18 cellular contexts compared by ENCODE assay signal in the genomic region with DNA sequence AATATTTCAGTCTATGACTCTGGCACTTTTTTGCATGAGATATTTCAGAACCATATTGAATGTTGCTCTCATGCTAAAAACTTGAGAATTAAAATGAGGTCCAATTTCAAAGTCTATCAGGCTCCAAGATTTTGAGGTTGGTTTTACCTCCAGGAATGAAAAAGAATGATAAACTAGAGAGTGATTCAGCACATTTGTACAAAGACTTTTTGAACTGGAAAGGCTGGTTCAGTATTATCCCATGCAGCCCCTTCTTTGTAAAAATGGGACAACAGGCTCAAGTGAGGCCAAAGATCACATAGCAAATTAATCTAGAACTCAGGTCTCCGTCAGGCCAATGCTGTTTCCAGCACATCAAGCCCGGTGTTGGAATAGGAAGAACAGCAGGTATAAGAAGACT.
DNase-seq lines count a peak whose midpoint lies in the region; ATAC-seq, FAIRE-seq and TF ChIP-seq lines count a peak whose summit lies in the region.
"Had no signal": no experiment of that assay in that cellular context is flagged by ENCODE, and none has a peak within 500 bp of the region (broad histone marks: within the 10 kb centered on the region; RNA-seq: fewer than 3 reads in every experiment).

No MANE protein-coding gene starts in this region.

- H3K27ac ChIP-seq in K562 (ENCODE audit: extremely low read depth, low read depth, low read length) (no peak overlapping the region), neural progenitor cell (no peak overlapping the region)
- H3K27ac ChIP-seq: GM23248 had no signal

- H3K4me1 ChIP-seq in K562 (replicated peaks in 1 of 2; ENCODE audit: control insufficient read depth in 2 of 2, insufficient read depth in 2 of 2, low read length in 2 of 2) (no peaks in the 10 kb centered on the region; a peak in 2 of 5 replicates), neural progenitor cell (peaks cover 13% of the 10 kb centered on the region)
- H3K4me1 ChIP-seq: Caco-2 had no signal

- H2AFZ ChIP-seq in K562 (ENCODE audit: low read depth, low read length) (no peak overlapping the region), neural progenitor cell (replicated peaks) (peak overlapping the region; percentile 54)
- H2AFZ ChIP-seq: GM23248 had no signal

- H3K4me3 ChIP-seq in K562 = no peak overlapping the region
- H3K4me3 ChIP-seq in neural progenitor cell = no peak overlapping the region
- H3K4me3 ChIP-seq: GM12878, GM23248, HAP-1 had no signal

- FAIRE-seq in K562 (lab: Jason Lieb, UNC) = peak; percentile 23
- FAIRE-seq: GM12878, GM19239, H54 had no signal

- intact Hi-C loops in K562 (cut with micrococcal nuclease) = no loop called here
- intact Hi-C loops in cardiac septum (cut with DNase I) = no loop called here

- CTCF ChIA-PET in K562 (lab: Yijun Ruan, JAX; ENCODE audit: low intra/inter-chr PET ratio) = no interaction called here

- no peaks in the 10 kb centered on the region for H3K36me3 Mint-ChIP-seq in neural progenitor cell
- H3K36me3 Mint-ChIP-seq: CD4-positive, alpha-beta memory T cell had no signal

- H3K9ac ChIP-seq in K562 (ENCODE audit: insufficient read depth in 1 of 2, low read depth in 2 of 2, low read length in 2 of 2) (no peak overlapping the region), neural progenitor cell (no peak overlapping the region)
- H3K9ac ChIP-seq: GM23248 had no signal

- H3K9me3 Mint-ChIP-seq in neural progenitor cell = peaks cover 2% of the 10 kb centered on the region

- DNase-seq in OCI-M1 (lab: John Stamatoyannopoulos, UW) = peak; percentile 3
- no peak for DNase-seq in K562 (ENCODE audit: extremely low read depth in 1 of 4, low spot score in 3 of 4)
- no peak for DNase-seq in neural progenitor cell (ENCODE audit: low spot score)
- no peak for DNase-seq in COLO668 (lab: John Stamatoyannopoulos, UW; ENCODE audit: unreplicated experiment)
- DNase-seq in left lobe of liver (ENCODE audit: low spot score) = no peak
- no peak for DNase-seq in cardiac septum (ENCODE audit: low spot score)
- DNase-seq: C1 segment of cervical spinal cord; Caco-2; CD4-positive, alpha-beta memory T cell; DMS79; EL; GDM1; GM23248; HFFc6 had no signal

- no peak for ATAC-seq in K562
- no peak for ATAC-seq in left lobe of liver
- ATAC-seq: GM12878 had no signal

- no peaks in the 10 kb centered on the region; a peak in 2 of 5 replicates for H3K27me3 ChIP-seq in K562 (ENCODE audit: control insufficient read depth in 2 of 2, insufficient read depth in 2 of 2, low read length in 2 of 2)
- H3K27me3 ChIP-seq in neural progenitor cell = no peaks in the 10 kb centered on the region

- no peak overlapping the region for H3K27ac Mint-ChIP-seq in neural progenitor cell
- H3K27ac Mint-ChIP-seq: CD4-positive, alpha-beta memory T cell; HFFc6 had no signal

- peaks cover 6% of the 10 kb centered on the region; the same call in 1 of the 2 replicates for H3K9me3 ChIP-seq in K562 (replicated peaks; ENCODE audit: control insufficient read depth, insufficient read depth, low read depth, low read length)
- H3K9me3 ChIP-seq in neural progenitor cell (ENCODE audit: low read depth) = no peaks in the 10 kb centered on the region
- H3K9me3 ChIP-seq: Caco-2, HAP-1 had no signal

- TF ChIP-seq CTCF in K562 (IDR thresholded peaks at IDR 0.05 in 2 of 3, conservative IDR thresholded peaks at IDR 0.05 in 1 of 3; ENCODE audit: insufficient read depth in 2 of 3, low read depth in 1 of 3, low read length in 3 of 3) = no peak
- no peak for TF ChIP-seq CTCF in neural progenitor cell (IDR thresholded peaks at IDR 0.05)

- TF ChIP-seq EP300 in K562 (IDR thresholded peaks at IDR 0.05; ENCODE audit: low read length) = no peak

- H3K27me3 Mint-ChIP-seq in neural progenitor cell (ENCODE audit: insufficient read depth, low read depth) = peaks cover 2% of the 10 kb centered on the region

- no peaks in the 10 kb centered on the region for H3K79me2 ChIP-seq in K562 (ENCODE audit: control insufficient read depth, insufficient read depth, low read length)
- no peaks in the 10 kb centered on the region for H3K79me2 ChIP-seq in neural progenitor cell (ENCODE audit: low read depth)

- H3K9me1 ChIP-seq in K562 (ENCODE audit: control insufficient read depth, insufficient read depth, low read length) = no peaks in the 10 kb centered on the region

- H3K4me2 ChIP-seq in K562 (ENCODE audit: insufficient read depth, low read length) (no peak overlapping the region), neural progenitor cell (peak overlapping the region; percentile 57)

- H3F3A ChIP-seq in neural progenitor cell (ENCODE audit: low read depth) = peaks cover 9% of the 10 kb centered on the region

- in situ Hi-C loops in K562 (cut with MboI) = no loop called here

- H3K36me3 ChIP-seq in K562 (ENCODE audit: control insufficient read depth, insufficient read depth, low read length) (no peaks in the 10 kb centered on the region), neural progenitor cell (no peaks in the 10 kb centered on the region)
- H3K36me3 ChIP-seq: HAP-1 had no signal

- H4K20me1 ChIP-seq in K562 (replicated peaks; ENCODE audit: control insufficient read depth, insufficient read depth, low read length) = no peaks in the 10 kb centered on the region
- no peaks in the 10 kb centered on the region for H4K20me1 ChIP-seq in neural progenitor cell (ENCODE audit: low read depth)

- BruUV-seq in K562 (replicated peaks; lab: Mats Ljungman, UMichigan) = no TSS peak

- no peak for TF ChIP-seq POLR2A in K562 (conservative IDR thresholded peaks at IDR 0.05)

- TF ChIP-seq RAD21 in K562 (CRISPR knock-in tag; conservative IDR thresholded peaks at IDR 0.05 in 1 of 2, IDR thresholded peaks at IDR 0.05 in 1 of 2) = no peak

- 3% methylated on average over 2 of the region's 2 CpGs for WGBS in K562 (ENCODE audit: insufficient coverage, low coverage, missing lambda C conversion rate)

- H3K4me3 Mint-ChIP-seq in neural progenitor cell = no peak overlapping the region
- H3K4me3 Mint-ChIP-seq: CD4-positive, alpha-beta memory T cell; HFFc6 had no signal

- POLR2A ChIA-PET in K562 (lab: Yijun Ruan, JAX) = no interaction called here

- peaks cover 14% of the 10 kb centered on the region for H3K4me1 Mint-ChIP-seq in neural progenitor cell
- H3K4me1 Mint-ChIP-seq: CD4-positive, alpha-beta memory T cell had no signal

TF ChIP-seq in K562, 482 proteins besides CTCF, POLR2A, EP300 and RAD21:
- no peak for TF ChIP-seq GABPB1 (CRISPR knock-in tag; IDR thresholded peaks at IDR 0.05)
- peak; percentile 75; the same call in 1 of the 2 replicates for TF ChIP-seq MAFF (IDR thresholded peaks at IDR 0.05; ENCODE audit: low read length)
- TF ChIP-seq ZNF449 (CRISPR knock-in tag; IDR thresholded peaks at IDR 0.05) = no peak
- peak; percentile 69; the same call in 1 of the 2 replicates for TF ChIP-seq C11orf30 (IDR thresholded peaks at IDR 0.05; ENCODE audit: low read depth)
- peak; percentile 76 for TF ChIP-seq MAFG (tag; conservative IDR thresholded peaks at IDR 0.05)
- no peak for TF ChIP-seq SP1 (CRISPR knock-in tag; IDR thresholded peaks at IDR 0.05)
- peak; percentile 63; the same call in 1 of the 2 replicates for TF ChIP-seq NFE2L1 (tag; IDR thresholded peaks at IDR 0.05; ENCODE audit: borderline replicate concordance, low read depth)
- no peak for TF ChIP-seq ZNF217 (CRISPR knock-in tag; IDR thresholded peaks at IDR 0.05)
- TF ChIP-seq, protein P1, sequence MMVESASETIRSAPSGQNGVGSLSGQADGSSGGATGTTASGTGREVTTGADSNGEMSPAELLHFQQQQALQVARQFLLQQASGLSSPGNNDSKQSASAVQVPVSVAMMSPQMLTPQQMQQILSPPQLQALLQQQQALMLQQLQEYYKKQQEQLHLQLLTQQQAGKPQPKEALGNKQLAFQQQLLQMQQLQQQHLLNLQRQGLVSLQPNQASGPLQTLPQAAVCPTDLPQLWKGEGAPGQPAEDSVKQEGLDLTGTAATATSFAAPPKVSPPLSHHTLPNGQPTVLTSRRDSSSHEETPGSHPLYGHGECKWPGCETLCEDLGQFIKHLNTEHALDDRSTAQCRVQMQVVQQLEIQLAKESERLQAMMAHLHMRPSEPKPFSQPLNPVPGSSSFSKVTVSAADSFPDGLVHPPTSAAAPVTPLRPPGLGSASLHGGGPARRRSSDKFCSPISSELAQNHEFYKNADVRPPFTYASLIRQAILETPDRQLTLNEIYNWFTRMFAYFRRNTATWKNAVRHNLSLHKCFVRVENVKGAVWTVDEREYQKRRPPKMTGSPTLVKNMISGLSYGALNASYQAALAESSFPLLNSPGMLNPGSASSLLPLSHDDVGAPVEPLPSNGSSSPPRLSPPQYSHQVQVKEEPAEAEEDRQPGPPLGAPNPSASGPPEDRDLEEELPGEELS (CRISPR knock-in tag; IDR thresholded peaks at IDR 0.05; ENCODE audit: borderline replicate concordance) = no peak
- no peak for TF ChIP-seq SIRT6 (IDR thresholded peaks at IDR 0.05; ENCODE audit: low read depth, low read length)
- peak; percentile 59; the same call in 1 of the 2 replicates for TF ChIP-seq MAFK (IDR thresholded peaks at IDR 0.05; ENCODE audit: low read length)
- no peak for TF ChIP-seq CEBPB (tag; IDR thresholded peaks at IDR 0.05)
- no peak for TF ChIP-seq SP2 (IDR thresholded peaks at IDR 0.05; ENCODE audit: extremely low read depth, low read depth, low read length, poor library complexity, severe bottlenecking)
- peak; percentile 88 for TF ChIP-seq NFE2 (IDR thresholded peaks at IDR 0.05; ENCODE audit: low read depth)
TF ChIP-seq in K562: peak in this region for 6.
